14 cellular contexts compared by ENCODE assay signal in the genomic region with DNA sequence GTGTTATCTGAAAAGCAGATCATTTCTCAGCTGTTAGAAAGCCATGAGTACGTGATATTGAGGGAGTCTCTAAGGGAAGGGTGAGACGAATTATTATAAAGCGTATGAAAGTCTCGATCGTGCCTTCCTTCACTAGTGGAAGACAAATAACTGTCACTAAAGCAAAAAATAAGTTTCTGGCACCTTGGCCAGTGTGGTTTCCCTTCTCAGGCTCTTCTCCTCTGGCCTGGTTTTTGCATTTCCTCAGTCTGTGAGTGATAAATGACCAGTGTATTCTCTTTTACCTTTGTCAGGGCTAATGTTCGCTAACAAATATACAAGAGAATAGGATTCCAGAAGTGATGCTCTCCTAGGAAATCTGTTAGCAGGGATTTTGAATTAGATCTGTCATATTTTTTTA.
"Had no signal": no experiment of that assay in that cellular context is flagged by ENCODE, and none has a peak within 500 bp of the region (broad histone marks: within the 10 kb centered on the region; RNA-seq: fewer than 3 reads in every experiment).

No MANE protein-coding gene starts in this region.

- H3K4me1 ChIP-seq: colonic mucosa, pancreas, uterus had no signal

- ATAC-seq: pancreas had no signal

- H3K9me3 ChIP-seq: colonic mucosa, pancreas, SK-N-SH, uterus had no signal

- H3K36me3 ChIP-seq: colonic mucosa, pancreas, uterus had no signal

- H3K4me3 ChIP-seq: colonic mucosa, hepatocyte, pancreas, uterus had no signal

- DNase-seq: activated CD4-positive, alpha-beta T cell treated with anti-CD3 and anti-CD28 coated beads, Interleukin-2, amount 50 U/mL, for 1 hour; activated CD4-positive, CD25-positive, alpha-beta regulatory T cell; activated CD8-positive, alpha-beta memory T cell treated with anti-CD3 and anti-CD28 coated beads, Interleukin-2, amount 50 U/mL, for 48 hours; caudate nucleus; colonic mucosa; effector CD4-positive, alpha-beta T cell; mesendoderm; pancreas; retina; SK-N-SH; stimulated activated CD4-positive, alpha-beta T cell treated with anti-CD3 and anti-CD28 coated beads, Interleukin-4, amount 100 ng/mL, for 1 hour; stimulated activated CD8-positive, alpha-beta memory T cell treated with anti-CD3 and anti-CD28 coated beads, Interleukin-4, amount 100 ng/mL, for 48 hours; uterus had no signal

- H3K27ac ChIP-seq: colonic mucosa, hepatocyte, pancreas, uterus had no signal

- H3K27me3 ChIP-seq: colonic mucosa, hepatocyte, pancreas, uterus had no signal
